Comparison of ENCODE assay signal across 8 cellular contexts in genomic region chr7:66076459-66077329, GRCh38. TPM values are rescaled to one million over a fixed set of nuclear protein-coding genes. Genes with fewer than 3 reads are reported as not detected.
DNase-seq lines count a peak whose midpoint lies in the region; ATAC-seq and TF ChIP-seq lines count a peak whose summit lies in the region.

No MANE protein-coding gene starts in this region.

- peak overlapping the region; percentile 38 for H3K27ac Mint-ChIP-seq in activated T-cell treated with anti-CD3 and anti-CD28 coated beads, Interleukin-2, amount 50 U/mL, for 24 hours
- peak overlapping the region; percentile 71 for H3K27ac Mint-ChIP-seq in activated T-helper 1 cell treated with anti-CD3 and anti-CD28 coated beads, Interleukin-12 subunit alpha, Interleukin-12 subunit beta, Interleukin-2, Interleukin-4 antibody, amounts not matched to agents 30 ng/mL and 10 ng/mL and 1 ng/mL, durations not matched to agents 14 hours and 24 hours and 36 hours

- no peaks in the 10 kb centered on the region for H3K9me3 ChIP-seq in tibial nerve

- H3K4me3 Mint-ChIP-seq in activated T-cell treated with anti-CD3 and anti-CD28 coated beads, Interleukin-2, amount 50 U/mL, for 24 hours: peak overlapping the region; percentile 81
- peak overlapping the region; percentile 95 for H3K4me3 Mint-ChIP-seq in activated T-helper 1 cell treated with anti-CD3 and anti-CD28 coated beads, Interleukin-12 subunit alpha, Interleukin-12 subunit beta, Interleukin-2, Interleukin-4 antibody, amounts not matched to agents 30 ng/mL and 10 ng/mL and 1 ng/mL, durations not matched to agents 14 hours and 24 hours and 36 hours

- ATAC-seq in HG03520 (IDR thresholded peaks at IDR 0.05; ENCODE audit: unreplicated experiment) (no peak), HG03135 (IDR thresholded peaks at IDR 0.05; ENCODE audit: unreplicated experiment) (no peak), GM21619 (IDR thresholded peaks at IDR 0.05; ENCODE audit: unreplicated experiment) (no peak)

- H3K27me3 ChIP-seq in kidney epithelial cell (ENCODE audit: control insufficient read depth, insufficient read depth, low read length) (no peaks in the 10 kb centered on the region), tibial nerve (no peaks in the 10 kb centered on the region)

- no peak for TF ChIP-seq EP300 in tibial nerve (IDR thresholded peaks at IDR 0.05)

- TF ChIP-seq CTCF in kidney epithelial cell (IDR thresholded peaks at IDR 0.05; ENCODE audit: insufficient read depth, low read length, poor library complexity, severe bottlenecking) (no peak), tibial nerve (IDR thresholded peaks at IDR 0.05) (no peak)

- H3K36me3 Mint-ChIP-seq in activated T-cell treated with anti-CD3 and anti-CD28 coated beads, Interleukin-2, amount 50 U/mL, for 24 hours (ENCODE audit: low read depth): peaks cover 5% of the 10 kb centered on the region
- no peaks in the 10 kb centered on the region for H3K36me3 Mint-ChIP-seq in activated T-helper 1 cell treated with anti-CD3 and anti-CD28 coated beads, Interleukin-12 subunit alpha, Interleukin-12 subunit beta, Interleukin-2, Interleukin-4 antibody, amounts not matched to agents 30 ng/mL and 10 ng/mL and 1 ng/mL, durations not matched to agents 14 hours and 24 hours and 36 hours (ENCODE audit: low read depth)

- H3K36me3 ChIP-seq in kidney epithelial cell (ENCODE audit: control insufficient read depth, insufficient read depth, low read length): no peaks in the 10 kb centered on the region
- H3K36me3 ChIP-seq in tibial nerve: peaks cover 0 to 31% (median 0%) of the 10 kb centered on the region in 3 donors

- DNase-seq in activated T-cell treated with anti-CD3 and anti-CD28 coated beads, Interleukin-2, amount 50 U/mL, for 24 hours: no peak
- no peak for DNase-seq in activated T-cell treated with anti-CD3 and anti-CD28 coated beads for 4 hours
- DNase-seq in activated T-helper 1 cell treated with anti-CD3 and anti-CD28 coated beads, Interleukin-12 subunit alpha, Interleukin-12 subunit beta, Interleukin-2, Interleukin-4 antibody, amounts not matched to agents 30 ng/mL and 10 ng/mL and 1 ng/mL, durations not matched to agents 14 hours and 24 hours and 36 hours (ENCODE audit: low spot score): no peak
- no peak for DNase-seq in kidney epithelial cell (ENCODE audit: low read depth)
- DNase-seq in tibial nerve (ENCODE audit: low spot score in 2 of 2): no peak

- peak overlapping the region in 3 of 4 donors; percentile 53 to 87 (median 74) for H3K27ac ChIP-seq in tibial nerve

- peaks cover 0 to 23% (median 8%) of the 10 kb centered on the region in 4 donors for H3K4me1 ChIP-seq in tibial nerve

- H3K4me1 Mint-ChIP-seq in activated T-cell treated with anti-CD3 and anti-CD28 coated beads, Interleukin-2, amount 50 U/mL, for 24 hours (ENCODE audit: low read depth): peaks cover 16% of the 10 kb centered on the region
- peaks cover 19% of the 10 kb centered on the region for H3K4me1 Mint-ChIP-seq in activated T-helper 1 cell treated with anti-CD3 and anti-CD28 coated beads, Interleukin-12 subunit alpha, Interleukin-12 subunit beta, Interleukin-2, Interleukin-4 antibody, amounts not matched to agents 30 ng/mL and 10 ng/mL and 1 ng/mL, durations not matched to agents 14 hours and 24 hours and 36 hours (ENCODE audit: low read depth)

- 69 to 72% methylated on average over 10 to 11 of the region's 11 CpGs for WGBS in tibial nerve, 2 donors

- no peaks in the 10 kb centered on the region for H3K9me3 Mint-ChIP-seq in activated T-cell treated with anti-CD3 and anti-CD28 coated beads, Interleukin-2, amount 50 U/mL, for 24 hours
- H3K9me3 Mint-ChIP-seq in activated T-helper 1 cell treated with anti-CD3 and anti-CD28 coated beads, Interleukin-12 subunit alpha, Interleukin-12 subunit beta, Interleukin-2, Interleukin-4 antibody, amounts not matched to agents 30 ng/mL and 10 ng/mL and 1 ng/mL, durations not matched to agents 14 hours and 24 hours and 36 hours: no peaks in the 10 kb centered on the region

- no peak for TF ChIP-seq POLR2A in tibial nerve (IDR thresholded peaks at IDR 0.05)

- no peaks in the 10 kb centered on the region for H3K27me3 Mint-ChIP-seq in activated T-cell treated with anti-CD3 and anti-CD28 coated beads, Interleukin-2, amount 50 U/mL, for 24 hours
- H3K27me3 Mint-ChIP-seq in activated T-helper 1 cell treated with anti-CD3 and anti-CD28 coated beads, Interleukin-12 subunit alpha, Interleukin-12 subunit beta, Interleukin-2, Interleukin-4 antibody, amounts not matched to agents 30 ng/mL and 10 ng/mL and 1 ng/mL, durations not matched to agents 14 hours and 24 hours and 36 hours (ENCODE audit: insufficient read depth): peaks cover 3% of the 10 kb centered on the region

- H3K4me3 ChIP-seq in kidney epithelial cell (ENCODE audit: low read depth, low read length) (peak overlapping the region; percentile 79), tibial nerve (peak overlapping the region; percentile 75 to 98 (median 80))

- intact Hi-C loops in activated T-helper 1 cell treated with anti-CD3 and anti-CD28 coated beads, Interleukin-12 subunit alpha, Interleukin-12 subunit beta, Interleukin-2, Interleukin-4 antibody, amounts not matched to agents 30 ng/mL and 10 ng/mL and 1 ng/mL, durations not matched to agents 14 hours and 24 hours and 36 hours (cut with micrococcal nuclease): no loop called here

RNA-seq across cellular contexts. Expression of gene ASL, which starts 1.1 kb away (rescaled TPM):
- 36.6 and 44.9 TPM in 2 replicates for total RNA-seq in activated T-helper 1 cell treated with anti-CD3 and anti-CD28 coated beads, Interleukin-12 subunit alpha, Interleukin-12 subunit beta, Interleukin-2, Interleukin-4 antibody, amounts not matched to agents 30 ng/mL and 10 ng/mL and 1 ng/mL, durations not matched to agents 14 hours and 24 hours and 36 hours
- 51.1 and 71.7 TPM in 2 replicates for total RNA-seq in kidney epithelial cell
- 100 to 1,000 TPM in 1 of 4 donors, 10 to 100 TPM in 3; 48.7 to 130 (median 63.3) TPM for total RNA-seq in tibial nerve

RNA-seq across cellular contexts. Expression of gene CRCP, which starts 38.0 kb away (rescaled TPM):
- total RNA-seq in activated T-helper 1 cell treated with anti-CD3 and anti-CD28 coated beads, Interleukin-12 subunit alpha, Interleukin-12 subunit beta, Interleukin-2, Interleukin-4 antibody, amounts not matched to agents 30 ng/mL and 10 ng/mL and 1 ng/mL, durations not matched to agents 14 hours and 24 hours and 36 hours: 41.0 and 44.1 TPM in 2 replicates
- total RNA-seq in kidney epithelial cell (34.2 and 38.5 TPM in 2 replicates), tibial nerve (10 to 100 TPM; 23.9 to 49.4 (median 41.8) TPM)
